In genomic region chr3:50202353-50203112, GRCh38 we compare ENCODE assay signal across 17 cellular contexts. TPM values are rescaled to one million over a fixed set of nuclear protein-coding genes. Genes with fewer than 3 reads are reported as not detected.
DNase-seq lines count a peak whose midpoint lies in the region; ATAC-seq and TF ChIP-seq lines count a peak whose summit lies in the region.
"Had no signal": no experiment of that assay in that cellular context is flagged by ENCODE, and none has a peak within 500 bp of the region (broad histone marks: within the 10 kb centered on the region; RNA-seq: fewer than 3 reads in every experiment).

No MANE protein-coding gene starts in this region.

- H3K4me1 Mint-ChIP-seq in neural crest cell, result peaks cover 9% of the 10 kb centered on the region

- ATAC-seq in left cardiac atrium (no peak), left ventricle myocardium superior (no peak)

- H3K9me3 Mint-ChIP-seq in neural crest cell, result no peaks in the 10 kb centered on the region
- H3K9me3 Mint-ChIP-seq: CD4-positive, CD25-positive, alpha-beta regulatory T cell had no signal

- H3K36me3 Mint-ChIP-seq in neural crest cell (ENCODE audit: low read depth), result no peaks in the 10 kb centered on the region
- H3K36me3 Mint-ChIP-seq: CD4-positive, CD25-positive, alpha-beta regulatory T cell had no signal

- H3K4me3 Mint-ChIP-seq in neural crest cell, result peak overlapping the region; percentile 14
- H3K4me3 Mint-ChIP-seq: CD4-positive, CD25-positive, alpha-beta regulatory T cell had no signal

- no peak for TF ChIP-seq CTCF in neural crest cell (conservative IDR thresholded peaks at IDR 0.05)

- DNase-seq in left cardiac atrium (peak; percentile 15), left ventricle myocardium superior (no peak), caudate nucleus (lab: John Stamatoyannopoulos, UW) (no peak), neural crest cell (ENCODE audit: low read depth, low spot score) (no peak), NCI-H1417 treated with DMSO at 0.1 percent for 48 hours (lab: John Stamatoyannopoulos, UW) (no peak), OCI-M2 (lab: John Stamatoyannopoulos, UW; ENCODE audit: unreplicated experiment) (no peak)
- no peak for DNase-seq in activated CD4-positive, alpha-beta T cell treated with anti-CD3 and anti-CD28 coated beads, Interleukin-2, amount 50 U/mL, for 4 hours
- DNase-seq: Calu3; CD4-positive, CD25-positive, alpha-beta regulatory T cell; DMS79; NCI-H187 had no signal

- H3K27me3 Mint-ChIP-seq in neural crest cell (ENCODE audit: low read depth), result peaks cover 45% of the 10 kb centered on the region

- H3K27ac ChIP-seq in caudate nucleus (ENCODE audit: low read depth, low read length), result peak overlapping the region; percentile 16
- H3K27ac ChIP-seq: A549, Peyer's patch had no signal

- peak overlapping the region; percentile 40 for H3K27ac Mint-ChIP-seq in neural crest cell (ENCODE audit: unreplicated experiment)
- H3K27ac Mint-ChIP-seq: CD4-positive, CD25-positive, alpha-beta regulatory T cell had no signal

- intact Hi-C loops in left cardiac atrium (cut with DNase I) (no loop called here), left ventricle myocardium superior (cut with micrococcal nuclease) (no loop called here)

RNA-seq across cellular contexts. Expression of gene SLC38A3, which starts 2.5 kb away (rescaled TPM):
- total RNA-seq in left cardiac atrium (1 to 10 TPM; 5.2 to 7.7 TPM), left ventricle myocardium superior (10.4 TPM), neural crest cell (1.8 and 2.7 TPM in 2 replicates)
- total RNA-seq: Calu3; CD4-positive, CD25-positive, alpha-beta regulatory T cell; GM12878; HT1080 had no signal

RNA-seq across cellular contexts. Expression of gene GNAT1, which starts 11.1 kb away (rescaled TPM):
- total RNA-seq in left cardiac atrium, result not detected
- total RNA-seq in left ventricle myocardium superior, result not detected
- total RNA-seq in neural crest cell, result not detected in 2 replicates
- total RNA-seq: Calu3; CD4-positive, CD25-positive, alpha-beta regulatory T cell; G401; GM12878; HT1080; Peyer's patch; SK-MEL-5 had no signal

RNA-seq across cellular contexts. Expression of gene GNAI2, which starts 33.5 kb away (rescaled TPM):
- total RNA-seq in left cardiac atrium (100 to 1,000 TPM; 179 to 181 TPM), left ventricle myocardium superior (137 TPM), neural crest cell (176 and 190 TPM in 2 replicates)

RNA-seq across cellular contexts. Expression of gene SEMA3F, which starts 47.4 kb away (rescaled TPM):
- total RNA-seq in left cardiac atrium, result 10 to 100 TPM; 12.5 to 24.0 TPM
- 11.4 TPM for total RNA-seq in left ventricle myocardium superior
- 4.2 and 5.8 TPM in 2 replicates for total RNA-seq in neural crest cell
